ENCODE assay signal across 1 cellular context in genomic region chr14:93952829-93953228, GRCh38.
TF ChIP-seq lines count a peak whose summit lies in the region.

No MANE protein-coding gene starts in this region.

TF ChIP-seq in HCT116, 20 proteins besides CTCF, POLR2A, EP300 and RAD21:
- TF ChIP-seq REST (IDR thresholded peaks at IDR 0.05; ENCODE audit: low read depth) = no peak
- TF ChIP-seq TCF7L2 (IDR thresholded peaks at IDR 0.05; ENCODE audit: borderline replicate concordance, extremely low read depth, insufficient read depth, insufficient read length) = no peak
